ENCODE assay signal across 22 cellular contexts in genomic region chr6:4814212-4814611, GRCh38. TPM values are rescaled to one million over a fixed set of nuclear protein-coding genes. Genes with fewer than 3 reads are reported as not detected.
DNase-seq lines count a peak whose midpoint lies in the region; ATAC-seq, FAIRE-seq and TF ChIP-seq lines count a peak whose summit lies in the region.
"Had no signal": no experiment of that assay in that cellular context is flagged by ENCODE, and none has a peak within 500 bp of the region (broad histone marks: within the 10 kb centered on the region; RNA-seq: fewer than 3 reads in every experiment).

No MANE protein-coding gene starts in this region.

- H3K4me3 ChIP-seq in GM12878 = no peak overlapping the region; the same call in 1 of the 2 replicates
- no peak overlapping the region for H3K4me3 ChIP-seq in CD8-positive, alpha-beta memory T cell (ENCODE audit: low read length)
- H3K4me3 ChIP-seq: mucosa of descending colon had no signal

- SMC1A ChIA-PET in GM12878 (lab: Charles Lee; ENCODE audit: uncharacterized antibody, unreplicated experiment) = interaction anchor here (0.8 to 6.4 kb wide), 5 partner anchors 9 to 70 kb away, joined by 3 to 62 read pairs (median 3); partner anchors contain the start of gene CDYL

- peaks cover 93% of the 10 kb centered on the region for H3K79me2 ChIP-seq in GM12878 (ENCODE audit: control insufficient read depth, insufficient read depth, low read length)

- H3K9me3 Mint-ChIP-seq in CD8-positive, alpha-beta memory T cell = peaks cover 0 to 2% (median 0%) of the 10 kb centered on the region in 5 donors
- H3K9me3 Mint-ChIP-seq in glutamatergic neuron (ENCODE audit: unreplicated experiment) = no peaks in the 10 kb centered on the region
- H3K9me3 Mint-ChIP-seq: dendritic cell treated with granulocyte-macrophage colony-stimulating factor and Interleukin-4, amounts not matched to agents 40 ng/mL and 50 ng/mL, for 4 days had no signal

- no peak for FAIRE-seq in GM12878 (lab: Jason Lieb, UNC)

- intact Hi-C loops in GM12878 (cut with micrococcal nuclease; ENCODE audit: unreplicated experiment) = no loop called here

- TF ChIP-seq POLR2A in GM12878 (IDR thresholded peaks at IDR 0.05; ENCODE audit: low read depth, low read length) = no peak

- no TSS peak for BruUV-seq in GM12878 (replicated peaks; lab: Mats Ljungman, UMichigan)

- DNase-seq in GM10266 (ENCODE audit: extremely low spot score) = peak; percentile 23
- DNase-seq in GM20000 (ENCODE audit: low spot score) = peak; percentile 36
- no peak for DNase-seq in GM12878 (ENCODE audit: low read depth, low spot score)
- DNase-seq in hepatic stellate cell (ENCODE audit: low spot score) = no peak
- no peak for DNase-seq in CD8-positive, alpha-beta memory T cell
- DNase-seq in activated CD4-positive, alpha-beta T cell treated with anti-CD3 and anti-CD28 coated beads for 48 hours = no peak
- DNase-seq in glutamatergic neuron = no peak
- DNase-seq: ACHN; activated naive CD8-positive, alpha-beta T cell treated with anti-CD3 and anti-CD28 coated beads, Interleukin-2, amount 10 ng/mL, durations not matched to agents 7 days and 5 days; CD4-positive, alpha-beta T cell; DMS79; foreskin keratinocyte; mucosa of descending colon; NCI-H146; NCI-H2227 treated with DMSO at 0.1 percent for 48 hours; nucleus accumbens; right cardiac atrium; stimulated activated CD4-positive, alpha-beta T cell treated with anti-CD3 and anti-CD28 coated beads, Interleukin-2, amount 100 ng/mL, for 24 hours had no signal

- peak overlapping the region; percentile 60 for H3K4me2 ChIP-seq in GM12878 (ENCODE audit: control insufficient read depth, insufficient read depth)

- TF ChIP-seq RAD21 in GM12878 (IDR thresholded peaks at IDR 0.05; ENCODE audit: insufficient read depth, low read depth, low read length) = no peak

- peaks cover 0 to 3% of the 10 kb centered on the region in 2 experiments; a peak in 1 of 4 replicates for H3K36me3 ChIP-seq in GM12878 (ENCODE audit: control insufficient read depth in 2 of 2, insufficient read depth in 2 of 2, low read length in 1 of 2)
- no peaks in the 10 kb centered on the region for H3K36me3 ChIP-seq in CD8-positive, alpha-beta memory T cell (ENCODE audit: insufficient read depth, low read length)

- H3K27me3 Mint-ChIP-seq in CD8-positive, alpha-beta memory T cell = no peaks in the 10 kb centered on the region
- H3K27me3 Mint-ChIP-seq in glutamatergic neuron (ENCODE audit: unreplicated experiment) = no peaks in the 10 kb centered on the region
- H3K27me3 Mint-ChIP-seq: activated naive CD8-positive, alpha-beta T cell treated with anti-CD3 and anti-CD28 coated beads, Interleukin-2, amount 10 ng/mL, durations not matched to agents 7 days and 5 days; CD4-positive, alpha-beta T cell; dendritic cell treated with granulocyte-macrophage colony-stimulating factor and Interleukin-4, amounts not matched to agents 40 ng/mL and 50 ng/mL, for 4 days had no signal

- H3K4me1 ChIP-seq in GM12878 (ENCODE audit: control insufficient read depth, insufficient read depth, low read length) = peaks cover 16% of the 10 kb centered on the region
- H3K4me1 ChIP-seq in CD8-positive, alpha-beta memory T cell (ENCODE audit: insufficient read depth, low read length) = peaks cover 18% of the 10 kb centered on the region

- H3K27ac ChIP-seq in GM12878 (ENCODE audit: control insufficient read depth, insufficient read depth) = no peak overlapping the region; the same call in 1 of the 2 replicates
- no peak overlapping the region for H3K27ac ChIP-seq in CD8-positive, alpha-beta memory T cell (ENCODE audit: low read depth, low read length)
- H3K27ac ChIP-seq: foreskin keratinocyte had no signal

- H2AFZ ChIP-seq in GM12878 (ENCODE audit: control insufficient read depth, low read depth, low read length) = no peak overlapping the region

- peaks cover 0 to 2% (median 1%) of the 10 kb centered on the region in 3 donors for H3K36me3 Mint-ChIP-seq in CD8-positive, alpha-beta memory T cell
- H3K36me3 Mint-ChIP-seq in glutamatergic neuron (ENCODE audit: unreplicated experiment) = no peaks in the 10 kb centered on the region

- H3K4me1 Mint-ChIP-seq in CD8-positive, alpha-beta memory T cell = peaks cover 65 to 88% (median 87%) of the 10 kb centered on the region in 3 donors
- no peaks in the 10 kb centered on the region for H3K4me1 Mint-ChIP-seq in glutamatergic neuron (ENCODE audit: low read depth, unreplicated experiment)

- H4K20me1 ChIP-seq in GM12878 (ENCODE audit: control insufficient read depth, insufficient read depth) = no peaks in the 10 kb centered on the region; the same call in 1 of the 2 replicates

- in situ Hi-C loops in GM12878 (cut with MboI) = no loop called here

- H3K4me3 Mint-ChIP-seq in CD8-positive, alpha-beta memory T cell = peak overlapping the region in 1 of 7 donors; percentile 9
- H3K4me3 Mint-ChIP-seq in glutamatergic neuron (ENCODE audit: unreplicated experiment) = no peak overlapping the region
- H3K4me3 Mint-ChIP-seq: activated T-helper 1 cell treated with anti-CD3 and anti-CD28 coated beads, Interleukin-12 subunit alpha, Interleukin-12 subunit beta, Interleukin-2, Interleukin-4 antibody, amounts not matched to agents 30 ng/mL and 10 ng/mL and 1 ng/mL, durations not matched to agents 14 hours and 24 hours and 36 hours; dendritic cell treated with granulocyte-macrophage colony-stimulating factor and Interleukin-4, amounts not matched to agents 40 ng/mL and 50 ng/mL, for 4 days had no signal

- CTCF ChIA-PET in GM12878 (lab: Yijun Ruan, JAX) = interaction anchor here (0.5 to 2.8 kb wide), 6 partner anchors 10 to 290 kb away, joined by 3 to 13 read pairs (median 4); no protein-coding TSS in a partner anchor
- CTCF ChIA-PET in CD8-positive, alpha-beta memory T cell (lab: Charles Lee) = no interaction called here

- H3K27me3 ChIP-seq in GM12878 (replicated peaks in 1 of 2; ENCODE audit: control insufficient read depth in 2 of 2, insufficient read depth in 2 of 2, low read length in 1 of 2) = no peaks in the 10 kb centered on the region
- no peaks in the 10 kb centered on the region for H3K27me3 ChIP-seq in CD8-positive, alpha-beta memory T cell (ENCODE audit: insufficient read depth, low read length, poor library complexity, severe bottlenecking)
- H3K27me3 ChIP-seq: foreskin keratinocyte had no signal

- H3K9me3 ChIP-seq in GM12878 (replicated peaks; ENCODE audit: control insufficient read depth, insufficient read depth, low read length) = 0 out of 3 replicates have a peak, but pooled peaks cover 2% of the 10 kb centered on the region
- no peaks in the 10 kb centered on the region for H3K9me3 ChIP-seq in CD8-positive, alpha-beta memory T cell (ENCODE audit: low read length)
- H3K9me3 ChIP-seq: mucosa of descending colon had no signal

- no peak for TF ChIP-seq CTCF in GM10266 (IDR thresholded peaks at IDR 0.05; ENCODE audit: control insufficient read depth, insufficient read depth, low read depth, missing control alignments)
- TF ChIP-seq CTCF in GM20000 (IDR thresholded peaks at IDR 0.05; ENCODE audit: extremely low read depth, missing control alignments) = no peak
- TF ChIP-seq CTCF in GM12878 (IDR thresholded peaks at IDR 0.05 in 2 of 3, conservative IDR thresholded peaks at IDR 0.05 in 1 of 3; ENCODE audit: control insufficient read depth in 2 of 3, extremely low read depth in 1 of 3, insufficient read depth in 1 of 3, low read depth in 3 of 3, low read length in 3 of 3) = no peak
- no peak for TF ChIP-seq CTCF in glutamatergic neuron (IDR thresholded peaks at IDR 0.05; ENCODE audit: partially characterized antibody, unreplicated experiment)

- POLR2A ChIA-PET in GM12878 (lab: Charles Lee) = interaction anchor here (0.5 to 1.1 kb wide), 4 partner anchors 10 to 130 kb away, joined by 3 to 4 read pairs (median 3); no protein-coding TSS in a partner anchor
- POLR2A ChIA-PET in CD8-positive, alpha-beta memory T cell (lab: Charles Lee) = no interaction called here

- no peak for TF ChIP-seq EP300 in GM12878 (IDR thresholded peaks at IDR 0.05; ENCODE audit: borderline replicate concordance in 1 of 2, control insufficient read depth in 1 of 2, low read depth in 2 of 2, low read length in 2 of 2)

- RAD21 ChIA-PET in GM12878 (lab: Charles Lee; ENCODE audit: unreplicated experiment) = interaction anchor here (0.8 to 5.1 kb wide), 5 partner anchors 11 to 36 kb away, joined by 3 to 33 read pairs (median 3); no protein-coding TSS in a partner anchor

- no peak overlapping the region for H3K27ac Mint-ChIP-seq in CD8-positive, alpha-beta memory T cell
- no peak overlapping the region for H3K27ac Mint-ChIP-seq in glutamatergic neuron (ENCODE audit: unreplicated experiment)
- H3K27ac Mint-ChIP-seq: activated naive CD8-positive, alpha-beta T cell treated with anti-CD3 and anti-CD28 coated beads, Interleukin-2, amount 10 ng/mL, durations not matched to agents 7 days and 5 days; activated T-helper 1 cell treated with anti-CD3 and anti-CD28 coated beads, Interleukin-12 subunit alpha, Interleukin-12 subunit beta, Interleukin-2, Interleukin-4 antibody, amounts not matched to agents 30 ng/mL and 10 ng/mL and 1 ng/mL, durations not matched to agents 14 hours and 24 hours and 36 hours; CD4-positive, alpha-beta T cell; dendritic cell treated with granulocyte-macrophage colony-stimulating factor and Interleukin-4, amounts not matched to agents 40 ng/mL and 50 ng/mL, for 4 days had no signal

- ATAC-seq in HG03103 (IDR thresholded peaks at IDR 0.05; ENCODE audit: low read depth, unreplicated experiment) = peak; percentile 65
- peak; percentile 80 for ATAC-seq in GM12878
- ATAC-seq: foreskin keratinocyte, left lobe of liver, mucosa of descending colon, right cardiac atrium had no signal

- H3K9ac ChIP-seq in GM12878 (ENCODE audit: control insufficient read depth, insufficient read depth, low read length) = no peak overlapping the region

RNA-seq across cellular contexts. Expression of gene CDYL, which starts 38.0 kb away (rescaled TPM):
- total RNA-seq in GM12878 (2013; cell fraction: nucleolus; rRNA removed) = 88.3 and 101 TPM in 2 replicates
- total RNA-seq in GM12878 (2014; rRNA removed) (26.2 and 27.7 TPM in 2 replicates), GM12878 (2014; rRNA removed; fragmentation: Illumina TruSeq; extraction: Trizol) (53.0 and 53.7 TPM in 2 replicates), GM12878 (2021) (61.2 and 61.3 TPM in 2 replicates), glutamatergic neuron (ENCODE audit: unreplicated experiment) (63.3 TPM)
- polyA plus RNA-seq in GM12878 (2011; ENCODE audit: low read depth) = 10.0 TPM
- polyA plus RNA-seq in GM12878 (2011; rRNA removed) (60.7 and 75.4 TPM in 2 replicates), GM12878 (2014; fragmentation: Illumina TruSeq; extraction: Trizol) (39.0 and 45.0 TPM in 2 replicates), GM12878 (2014; fragmentation: Nextera tagmentation; extraction: Ambion mirVana) (10 to 100 TPM; 11.2 to 15.3 TPM), GM12878 (2014; rRNA removed) (26.8 and 30.8 TPM in 2 replicates), GM12878 (2016; fragmentation: Nextera tagmentation; extraction: Ambion mirVana) (10 to 100 TPM in 1 of 2 experiments, 1 to 10 TPM in 1; 9.3 to 11.3 TPM)
- 30.0 and 34.2 TPM in 2 replicates for polyA plus RNA-seq in GM12878 (2011; cell fraction: cytosol; rRNA removed)
- polyA plus RNA-seq in GM12878 (2011; cell fraction: nucleus; rRNA removed) = 49.5 and 53.2 TPM in 2 replicates
- 13.4 and 16.6 TPM in 2 replicates for polyA plus RNA-seq in GM12878 (2012)
- 244 and 245 TPM in 2 replicates for polyA minus RNA-seq in GM12878 (2011; rRNA and poly(A)+ RNA removed)
- 102 and 113 TPM in 2 replicates for polyA minus RNA-seq in GM12878 (2011; cell fraction: cytosol; rRNA and poly(A)+ RNA removed)
- 33.6 and 50.4 TPM in 2 replicates for polyA minus RNA-seq in GM12878 (2011; cell fraction: nucleus; rRNA and poly(A)+ RNA removed)
- 10 to 100 TPM; 31.7 to 32.2 TPM for total RNA-seq in CD8-positive, alpha-beta memory T cell
- 7.5 TPM for polyA plus RNA-seq in CD8-positive, alpha-beta memory T cell

Comparison
In these comparisons a context has a peak if more than half of its experiments do, and no peak if none do; other contexts are left out.
1. DNase-seq: peak in GM10266 (single experiment) and GM20000 (single experiment); none in GM12878 (single experiment), hepatic stellate cell (single experiment), CD8-positive, alpha-beta memory T cell (0 of 5), activated CD4-positive, alpha-beta T cell treated with anti-CD3 and anti-CD28 coated beads for 48 hours (single experiment) and glutamatergic neuron (single experiment).